In genomic region chr16:3086596-3087242, GRCh38 we compare ENCODE assay signal across 10 cellular contexts. TPM values are rescaled to one million over a fixed set of nuclear protein-coding genes. Genes with fewer than 3 reads are reported as not detected.
DNase-seq lines count a peak whose midpoint lies in the region; ATAC-seq and TF ChIP-seq lines count a peak whose summit lies in the region.
"Had no signal": no experiment of that assay in that cellular context is flagged by ENCODE, and none has a peak within 500 bp of the region (broad histone marks: within the 10 kb centered on the region; RNA-seq: fewer than 3 reads in every experiment).

No MANE protein-coding gene starts in this region.

- peak overlapping the region in 1 of 2 donors; percentile 70 for H3K27ac Mint-ChIP-seq in activated naive CD4-positive, alpha-beta T cell treated with anti-CD3 and anti-CD28 coated beads, Interleukin-2, amount 50 U/mL, for 72 hours

- peak; percentile 65 to 66 for ATAC-seq in activated naive CD4-positive, alpha-beta T cell treated with anti-CD3 and anti-CD28 coated beads, Interleukin-2, amount 50 U/mL, for 72 hours
- ATAC-seq in body of pancreas (peak; percentile 12), upper lobe of right lung (peak; percentile 63), HG02588 (IDR thresholded peaks at IDR 0.05; ENCODE audit: unreplicated experiment) (no peak), HG03135 (IDR thresholded peaks at IDR 0.05; ENCODE audit: unreplicated experiment) (no peak)

- H3K9me3 Mint-ChIP-seq in activated naive CD4-positive, alpha-beta T cell treated with anti-CD3 and anti-CD28 coated beads, Interleukin-2, amount 50 U/mL, for 72 hours, result no peaks in the 10 kb centered on the region

- TF ChIP-seq CTCF in body of pancreas (IDR thresholded peaks at IDR 0.05) (no peak), upper lobe of right lung (IDR thresholded peaks at IDR 0.05) (no peak)

- no peaks in the 10 kb centered on the region for H3K9me3 ChIP-seq in body of pancreas
- no peaks in the 10 kb centered on the region for H3K9me3 ChIP-seq in upper lobe of right lung

- no peak for DNase-seq in activated naive CD4-positive, alpha-beta T cell treated with anti-CD3 and anti-CD28 coated beads, Interleukin-2, amount 50 U/mL, for 72 hours (ENCODE audit: low spot score in 2 of 2)
- no peak for DNase-seq in activated naive CD4-positive, alpha-beta T cell (lab: John Stamatoyannopoulos, UW)
- no peak for DNase-seq in body of pancreas
- peak; percentile 88 for DNase-seq in mesenteric fat pad (ENCODE audit: low spot score)
- no peak for DNase-seq in upper lobe of right lung
- no peak for DNase-seq in NCI-H2107 (lab: John Stamatoyannopoulos, UW)
- DNase-seq: activated CD4-positive, CD25-positive, alpha-beta regulatory T cell treated with anti-CD3 and anti-CD28 coated beads, Interleukin-2, amount 50 U/mL, for 72 hours had no signal

- peaks cover 0 to 15% of the 10 kb centered on the region in 2 donors for H3K36me3 Mint-ChIP-seq in activated naive CD4-positive, alpha-beta T cell treated with anti-CD3 and anti-CD28 coated beads, Interleukin-2, amount 50 U/mL, for 72 hours

- H3K27me3 ChIP-seq in body of pancreas (no peaks in the 10 kb centered on the region), upper lobe of right lung (no peaks in the 10 kb centered on the region)

- intact Hi-C loops in body of pancreas (cut with DNase I) (no loop called here), upper lobe of right lung (cut with DNase I) (no loop called here)

- no peak for TF ChIP-seq POLR2A in body of pancreas (IDR thresholded peaks at IDR 0.05)

- no peak overlapping the region for H3K4me3 ChIP-seq in body of pancreas
- peak overlapping the region; percentile 49 for H3K4me3 ChIP-seq in upper lobe of right lung

- H3K4me1 ChIP-seq in body of pancreas (no peaks in the 10 kb centered on the region), upper lobe of right lung (peaks cover 24% of the 10 kb centered on the region)

- WGBS in body of pancreas, 2 donors, result 75 to 77% methylated on average over 7 to 14 of the region's 14 CpGs

- peak overlapping the region in 2 of 4 donors; percentile 12 to 52 for H3K27ac ChIP-seq in body of pancreas
- peak overlapping the region; percentile 81 for H3K27ac ChIP-seq in upper lobe of right lung

- H3K36me3 ChIP-seq in body of pancreas (replicated peaks in 1 of 2; ENCODE audit: insufficient read depth in 1 of 2, low read depth in 2 of 2) (no peaks in the 10 kb centered on the region), upper lobe of right lung (no peaks in the 10 kb centered on the region)

RNA-seq across cellular contexts. Expression of gene ZSCAN10, which starts 12.4 kb away (rescaled TPM):
- total RNA-seq in activated naive CD4-positive, alpha-beta T cell treated with anti-CD3 and anti-CD28 coated beads, Interleukin-2, amount 50 U/mL, for 72 hours, result under 1 TPM; 0.14 to 0.68 TPM
- not detected for total RNA-seq in body of pancreas
- total RNA-seq in mesenteric fat pad, result not detected
- total RNA-seq in upper lobe of right lung, result not detected
- total RNA-seq: urinary bladder had no signal

RNA-seq across cellular contexts. Expression of gene IL32, which starts 21.3 kb away (rescaled TPM):
- total RNA-seq in activated naive CD4-positive, alpha-beta T cell treated with anti-CD3 and anti-CD28 coated beads, Interleukin-2, amount 50 U/mL, for 72 hours, result 1,000 to 10,000 TPM; 2,042 to 3,291 TPM
- total RNA-seq in body of pancreas (100 to 1,000 TPM; 184 to 238 TPM), mesenteric fat pad (36.0 TPM), upper lobe of right lung (91.5 TPM)

RNA-seq across cellular contexts. Expression of gene ZNF205, which starts 25.7 kb away (rescaled TPM):
- total RNA-seq in activated naive CD4-positive, alpha-beta T cell treated with anti-CD3 and anti-CD28 coated beads, Interleukin-2, amount 50 U/mL, for 72 hours, result under 1 TPM in 1 of 2 donors, not detected in 1; 0.18 TPM
- total RNA-seq in body of pancreas, result 10 to 100 TPM; 14.2 to 20.0 TPM
- total RNA-seq in mesenteric fat pad, result 6.1 TPM
- total RNA-seq in upper lobe of right lung, result 11.7 TPM

RNA-seq across cellular contexts. Expression of gene MMP25, which starts 40.4 kb away (rescaled TPM):
- 1 to 10 TPM; 1.8 to 2.0 TPM for total RNA-seq in activated naive CD4-positive, alpha-beta T cell treated with anti-CD3 and anti-CD28 coated beads, Interleukin-2, amount 50 U/mL, for 72 hours
- total RNA-seq in body of pancreas (under 1 TPM; under 0.01 to 0.99 TPM), mesenteric fat pad (21.6 TPM), upper lobe of right lung (12.8 TPM)

RNA-seq across cellular contexts. Expression of gene ZNF213, which starts 48.1 kb away (rescaled TPM):
- 1 to 10 TPM; 6.1 to 8.2 TPM for total RNA-seq in activated naive CD4-positive, alpha-beta T cell treated with anti-CD3 and anti-CD28 coated beads, Interleukin-2, amount 50 U/mL, for 72 hours
- total RNA-seq in body of pancreas (10 to 100 TPM; 12.5 to 21.4 TPM), mesenteric fat pad (6.0 TPM), upper lobe of right lung (9.1 TPM)

Comparison
In these comparisons a context has a peak if more than half of its experiments do, and no peak if none do; other contexts are left out.
1. ATAC-seq: peak in activated naive CD4-positive, alpha-beta T cell treated with anti-CD3 and anti-CD28 coated beads, Interleukin-2, amount 50 U/mL, for 72 hours (2 of 2), body of pancreas (single experiment) and upper lobe of right lung (single experiment); none in HG02588 (single experiment) and HG03135 (single experiment).
2. RNA of gene IL32, which starts 21.3 kb away (total RNA-seq): 2,042 to 3,291 TPM in activated naive CD4-positive, alpha-beta T cell treated with anti-CD3 and anti-CD28 coated beads, Interleukin-2, amount 50 U/mL, for 72 hours; 184 to 238 TPM in body of pancreas, 91.5 TPM in upper lobe of right lung (single experiment) and 36.0 TPM in mesenteric fat pad (single experiment); every median in the first group is over 4 times any median in the second.